In the genomic region with DNA sequence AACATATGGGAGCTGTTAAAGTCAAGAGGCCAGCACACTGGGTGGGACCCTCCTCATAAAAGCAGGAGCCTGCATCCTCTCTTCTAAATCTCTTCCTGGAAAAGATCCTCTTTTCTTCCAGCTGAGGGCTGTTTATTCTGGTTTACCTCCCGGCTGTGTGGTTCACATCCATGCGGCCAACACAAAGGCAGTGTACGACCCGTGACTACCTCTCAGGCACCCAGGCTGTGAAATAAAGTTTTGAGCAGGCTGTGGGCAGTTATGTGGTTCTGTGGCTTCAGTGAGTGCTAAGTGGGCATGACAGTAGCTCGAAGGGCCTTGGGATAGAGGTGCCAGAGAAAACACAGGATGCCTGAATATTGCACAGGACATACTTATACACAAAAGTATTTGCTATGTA, we compare ENCODE assay signal across 17 cellular contexts.
DNase-seq lines count a peak whose midpoint lies in the region; ATAC-seq, FAIRE-seq and TF ChIP-seq lines count a peak whose summit lies in the region.
"Had no signal": no experiment of that assay in that cellular context is flagged by ENCODE, and none has a peak within 500 bp of the region (broad histone marks: within the 10 kb centered on the region; RNA-seq: fewer than 3 reads in every experiment).

No MANE protein-coding gene starts in this region.

- H4K20me1 ChIP-seq in GM23338 (replicated peaks; ENCODE audit: insufficient read depth) (no peaks in the 10 kb centered on the region), K562 (replicated peaks; ENCODE audit: control insufficient read depth, insufficient read depth, low read length) (no peaks in the 10 kb centered on the region)
- H4K20me1 ChIP-seq: BLaER1 had no signal

- H2AFZ ChIP-seq in GM23338 (peak overlapping the region; percentile 84), K562 (ENCODE audit: low read depth, low read length) (peak overlapping the region; percentile 78), neuron (ENCODE audit: low read depth, low read length) (peak overlapping the region; percentile 10)

- WGBS in K562 (ENCODE audit: insufficient coverage, low coverage, missing lambda C conversion rate) = 79% methylated on average over 5 of the region's 5 CpGs
- WGBS in testis, 2 donors = 49 to 79% methylated on average over 5 of the region's 5 CpGs

- in situ Hi-C loops in K562 (cut with MboI) = no loop called here

- H3K27me3 ChIP-seq in GM23338 (ENCODE audit: insufficient read depth) (no peaks in the 10 kb centered on the region), K562 (ENCODE audit: control insufficient read depth in 2 of 2, insufficient read depth in 2 of 2, low read length in 2 of 2) (no peaks in the 10 kb centered on the region), neuron (ENCODE audit: insufficient read depth, low read length) (no peaks in the 10 kb centered on the region), testis (no peaks in the 10 kb centered on the region)
- H3K27me3 ChIP-seq: BLaER1 had no signal

- H3K9me1 ChIP-seq in K562 (ENCODE audit: control insufficient read depth, insufficient read depth, low read length) = no peaks in the 10 kb centered on the region

- no peak for FAIRE-seq in K562 (lab: Jason Lieb, UNC)
- FAIRE-seq: GM12892, GM19239 had no signal

- BruUV-seq in K562 (replicated peaks; lab: Mats Ljungman, UMichigan) = no TSS peak

- POLR2A ChIA-PET in K562 (lab: Yijun Ruan, JAX) = interaction anchor here (1.0 kb wide), 1 partner anchor 103 kb away, joined by 4 read pairs; a partner anchor contains a TSS

- H3K36me3 ChIP-seq in GM23338 (ENCODE audit: insufficient read depth) (no peaks in the 10 kb centered on the region), K562 (ENCODE audit: control insufficient read depth, insufficient read depth, low read length) (no peaks in the 10 kb centered on the region), neuron (ENCODE audit: insufficient read depth, low read length) (no peaks in the 10 kb centered on the region), testis (ENCODE audit: low read depth, missing control alignments) (no peaks in the 10 kb centered on the region)
- H3K36me3 ChIP-seq: BLaER1 had no signal

- peaks cover 9% of the 10 kb centered on the region for H3K9me3 Mint-ChIP-seq in GM23338
- no peaks in the 10 kb centered on the region for H3K9me3 Mint-ChIP-seq in mesothelial cell of epicardium
- no peaks in the 10 kb centered on the region for H3K9me3 Mint-ChIP-seq in progenitor cell of endocrine pancreas (ENCODE audit: low read depth)

- DNase-seq in GM23338 (ENCODE audit: low spot score) (no peak), K562 (ENCODE audit: extremely low read depth in 1 of 4, low spot score in 3 of 4) (no peak), testis (peak; percentile 28), Ammon's horn (ENCODE audit: low spot score) (no peak), mesothelial cell of epicardium (ENCODE audit: low spot score in 2 of 2, unreplicated experiment in 2 of 2) (no peak), progenitor cell of endocrine pancreas (ENCODE audit: low spot score, unreplicated experiment) (no peak), GM20000 (ENCODE audit: low spot score) (no peak)
- DNase-seq: Caco-2; CD8-positive, alpha-beta memory T cell; DND-41; GDM1; H7 had no signal

- H3K9ac ChIP-seq in K562 (ENCODE audit: insufficient read depth in 1 of 2, low read depth in 2 of 2, low read length in 2 of 2) = no peak overlapping the region
- H3K9ac ChIP-seq: BLaER1 had no signal

- H3K27ac ChIP-seq in GM23338 (ENCODE audit: low read depth) (no peak overlapping the region), K562 (ENCODE audit: extremely low read depth, low read depth, low read length) (no peak overlapping the region), testis (no peak overlapping the region)
- H3K27ac ChIP-seq: 22Rv1, BLaER1 had no signal

- CTCF ChIA-PET in K562 (lab: Yijun Ruan, JAX; ENCODE audit: low intra/inter-chr PET ratio) = no interaction called here

- TF ChIP-seq CTCF in GM23338 (conservative IDR thresholded peaks at IDR 0.05; ENCODE audit: low read depth in 2 of 2) (no peak), K562 (IDR thresholded peaks at IDR 0.05 in 2 of 3, conservative IDR thresholded peaks at IDR 0.05 in 1 of 3; ENCODE audit: insufficient read depth in 2 of 3, low read depth in 1 of 3, low read length in 3 of 3) (no peak), testis (IDR thresholded peaks at IDR 0.05) (no peak), mesothelial cell of epicardium (IDR thresholded peaks at IDR 0.05; ENCODE audit: unreplicated experiment) (no peak), progenitor cell of endocrine pancreas (IDR thresholded peaks at IDR 0.05; ENCODE audit: unreplicated experiment) (no peak), GM20000 (IDR thresholded peaks at IDR 0.05; ENCODE audit: extremely low read depth, missing control alignments) (no peak)

- H3K9me3 ChIP-seq in K562 (replicated peaks; ENCODE audit: control insufficient read depth, insufficient read depth, low read depth, low read length) = peaks cover 20% of the 10 kb centered on the region
- H3K9me3 ChIP-seq in neuron (ENCODE audit: low read length) = no peaks in the 10 kb centered on the region
- no peaks in the 10 kb centered on the region for H3K9me3 ChIP-seq in testis
- H3K9me3 ChIP-seq: BLaER1, Caco-2 had no signal

- H3K4me1 ChIP-seq in GM23338 (ENCODE audit: insufficient read depth) (peaks cover 19% of the 10 kb centered on the region), K562 (replicated peaks in 1 of 2; ENCODE audit: control insufficient read depth in 2 of 2, insufficient read depth in 2 of 2, low read length in 2 of 2) (peaks cover 9 to 18% of the 10 kb centered on the region in 2 experiments; a peak in 3 of 5 replicates), neuron (ENCODE audit: insufficient read depth, low read length) (no peaks in the 10 kb centered on the region), testis (no peaks in the 10 kb centered on the region)
- H3K4me1 ChIP-seq: BLaER1, Caco-2 had no signal

- H3K27me3 Mint-ChIP-seq in GM23338 (ENCODE audit: insufficient read depth, low read depth, poor library complexity) = peaks cover 10% of the 10 kb centered on the region
- no peaks in the 10 kb centered on the region for H3K27me3 Mint-ChIP-seq in mesothelial cell of epicardium (ENCODE audit: low read depth)
- H3K27me3 Mint-ChIP-seq in progenitor cell of endocrine pancreas = no peaks in the 10 kb centered on the region

- H3F3A ChIP-seq in GM23338 (replicated peaks; ENCODE audit: low read depth) = no peaks in the 10 kb centered on the region

- H3K27ac Mint-ChIP-seq in GM23338 = no peak overlapping the region
- no peak overlapping the region for H3K27ac Mint-ChIP-seq in mesothelial cell of epicardium
- H3K27ac Mint-ChIP-seq in progenitor cell of endocrine pancreas = no peak overlapping the region
- H3K27ac Mint-ChIP-seq: CD8-positive, alpha-beta memory T cell had no signal

- H3K9me2 ChIP-seq in GM23338 (ENCODE audit: insufficient read depth) = peaks cover 13% of the 10 kb centered on the region; the same call in 1 of the 2 replicates

- no peak for TF ChIP-seq POLR2A in K562 (conservative IDR thresholded peaks at IDR 0.05)
- TF ChIP-seq POLR2A in testis (IDR thresholded peaks at IDR 0.05) = no peak

- H3K4me3 ChIP-seq in GM23338 = no peak overlapping the region
- no peak overlapping the region for H3K4me3 ChIP-seq in K562
- H3K4me3 ChIP-seq in neuron (ENCODE audit: low read length) = no peak overlapping the region
- H3K4me3 ChIP-seq in testis = no peak overlapping the region
- H3K4me3 ChIP-seq: BLaER1 had no signal

- no peak for TF ChIP-seq EP300 in K562 (IDR thresholded peaks at IDR 0.05; ENCODE audit: low read length)

- intact Hi-C loops in K562 (cut with micrococcal nuclease) = no loop called here
- intact Hi-C loops in testis (cut with DNase I; ENCODE audit: low total_unique reads) = no loop called here

- no peaks in the 10 kb centered on the region for H3K79me2 ChIP-seq in GM23338 (replicated peaks; ENCODE audit: insufficient read depth)
- H3K79me2 ChIP-seq in K562 (ENCODE audit: control insufficient read depth, insufficient read depth, low read length) = no peaks in the 10 kb centered on the region

- H3K4me2 ChIP-seq in GM23338 = no peak overlapping the region
- no peak overlapping the region for H3K4me2 ChIP-seq in K562 (ENCODE audit: insufficient read depth, low read length)
- H3K4me2 ChIP-seq: BLaER1 had no signal

- H3K4me3 Mint-ChIP-seq in GM23338 = no peak overlapping the region
- no peak overlapping the region for H3K4me3 Mint-ChIP-seq in mesothelial cell of epicardium
- no peak overlapping the region for H3K4me3 Mint-ChIP-seq in progenitor cell of endocrine pancreas (ENCODE audit: low read depth)
- H3K4me3 Mint-ChIP-seq: CD8-positive, alpha-beta memory T cell had no signal

- TF ChIP-seq RAD21 in K562 (CRISPR knock-in tag; conservative IDR thresholded peaks at IDR 0.05 in 1 of 2, IDR thresholded peaks at IDR 0.05 in 1 of 2) = no peak

- peaks cover 26% of the 10 kb centered on the region for H3K4me1 Mint-ChIP-seq in GM23338
- peaks cover 7% of the 10 kb centered on the region for H3K4me1 Mint-ChIP-seq in mesothelial cell of epicardium
- no peaks in the 10 kb centered on the region for H3K4me1 Mint-ChIP-seq in progenitor cell of endocrine pancreas (ENCODE audit: low read depth)
- H3K4me1 Mint-ChIP-seq: CD8-positive, alpha-beta memory T cell had no signal

- ATAC-seq in GM23338 (no peak), K562 (no peak; the same call in 2 of the 3 replicates)

- no peaks in the 10 kb centered on the region; the same call in 1 of the 3 replicates for H3K36me3 Mint-ChIP-seq in GM23338 (ENCODE audit: low read depth)
- H3K36me3 Mint-ChIP-seq in mesothelial cell of epicardium = no peaks in the 10 kb centered on the region
- no peaks in the 10 kb centered on the region for H3K36me3 Mint-ChIP-seq in progenitor cell of endocrine pancreas (ENCODE audit: insufficient read depth)

TF ChIP-seq in GM23338, 12 proteins besides CTCF, POLR2A, EP300 and RAD21 (continues in another document):
- no peak for TF ChIP-seq JUNB (IDR thresholded peaks at IDR 0.05; ENCODE audit: unreplicated experiment)

TF ChIP-seq in K562, 482 proteins besides CTCF, POLR2A, EP300 and RAD21 (continues in another document):
- TF ChIP-seq, protein P1, sequence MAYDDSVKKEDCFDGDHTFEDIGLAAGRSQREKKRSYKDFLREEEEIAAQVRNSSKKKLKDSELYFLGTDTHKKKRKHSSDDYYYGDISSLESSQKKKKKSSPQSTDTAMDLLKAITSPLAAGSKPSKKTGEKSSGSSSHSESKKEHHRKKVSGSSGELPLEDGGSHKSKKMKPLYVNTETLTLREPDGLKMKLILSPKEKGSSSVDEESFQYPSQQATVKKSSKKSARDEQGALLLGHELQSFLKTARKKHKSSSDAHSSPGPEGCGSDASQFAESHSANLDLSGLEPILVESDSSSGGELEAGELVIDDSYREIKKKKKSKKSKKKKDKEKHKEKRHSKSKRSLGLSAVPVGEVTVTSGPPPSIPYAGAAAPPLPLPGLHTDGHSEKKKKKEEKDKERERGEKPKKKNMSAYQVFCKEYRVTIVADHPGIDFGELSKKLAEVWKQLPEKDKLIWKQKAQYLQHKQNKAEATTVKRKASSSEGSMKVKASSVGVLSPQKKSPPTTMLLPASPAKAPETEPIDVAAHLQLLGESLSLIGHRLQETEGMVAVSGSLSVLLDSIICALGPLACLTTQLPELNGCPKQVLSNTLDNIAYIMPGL (CRISPR knock-in tag; IDR thresholded peaks at IDR 0.05) = no peak
- TF ChIP-seq PML (IDR thresholded peaks at IDR 0.05; ENCODE audit: low read length) (no peak), ELF4 (CRISPR knock-in tag; IDR thresholded peaks at IDR 0.05) (no peak)

Comparison
In these comparisons a context has a peak if more than half of its experiments do, and no peak if none do; other contexts are left out.
1. H2AFZ ChIP-seq: peak in every context shown above with its lines; median percentile 84 in GM23338; 78 in K562; 10 in neuron.